ENCODE assay signal across 12 cellular contexts in the genomic region with DNA sequence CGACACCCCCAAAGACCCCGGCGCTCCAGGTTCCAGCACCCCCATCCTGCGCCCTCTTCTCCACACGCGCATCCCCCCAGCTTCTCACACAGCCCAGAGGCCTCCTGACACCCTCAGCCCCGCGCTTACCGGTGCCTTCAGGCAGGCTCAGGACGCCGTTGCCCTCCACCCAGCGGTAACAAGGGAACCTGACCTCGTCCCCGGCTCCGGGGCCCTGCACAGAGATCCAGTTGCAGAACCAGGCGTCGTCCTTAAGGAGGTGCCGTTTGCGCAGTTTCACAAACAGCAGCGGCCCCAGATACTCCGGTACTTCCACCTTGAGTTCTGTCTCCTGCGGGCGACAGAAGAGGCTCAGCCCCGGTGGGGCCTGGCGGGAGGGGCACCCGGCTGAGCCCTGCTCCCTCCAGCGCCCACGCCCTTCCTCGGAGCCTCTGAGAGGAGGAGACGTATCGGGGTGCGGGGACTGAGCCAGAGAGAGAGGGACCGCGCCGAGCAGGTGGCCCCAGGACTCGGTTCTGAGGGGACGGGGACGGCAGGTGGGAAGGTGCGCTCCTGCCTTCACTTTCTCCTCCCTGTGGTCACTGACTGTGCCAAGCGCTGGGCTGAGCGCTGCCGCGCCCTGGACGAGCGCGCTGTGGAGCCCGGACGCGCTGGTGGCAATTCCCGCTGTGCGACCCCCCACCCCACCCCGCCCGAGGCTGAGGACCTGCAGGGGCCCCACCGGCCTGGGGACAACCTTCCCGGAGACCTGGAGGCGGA. TPM values are rescaled to one million over a fixed set of nuclear protein-coding genes. Genes with fewer than 3 reads are reported as not detected.
DNase-seq lines count a peak whose midpoint lies in the region; ATAC-seq, FAIRE-seq and TF ChIP-seq lines count a peak whose summit lies in the region.
"Not testable (repeated sequence)": the region's sequence is repeated elsewhere in the genome, so short reads cannot be mapped to it uniquely, and the experiment has no call there.
"Had no signal": no experiment of that assay in that cellular context is flagged by ENCODE, and none has a peak within 500 bp of the region (broad histone marks: within the 10 kb centered on the region; RNA-seq: fewer than 3 reads in every experiment).

No MANE protein-coding gene starts in this region.

- not testable (repeated sequence) for H3K36me3 Mint-ChIP-seq in activated CD4-positive, alpha-beta T cell treated with anti-CD3 and anti-CD28 coated beads, Interleukin-2, amount 10 ng/mL, durations not matched to agents 7 days and 5 days (ENCODE audit: low read depth)

- peak in 3 of 4 donors; percentile 35 to 46 (median 42) for ATAC-seq in pancreas

- dilution Hi-C loops in mammary epithelial cell (cut with HindIII; ENCODE audit: low sequenced_read_pairs), result not testable (repeated sequence)

- intact Hi-C loops in mammary epithelial cell (cut with micrococcal nuclease); pancreas (cut with DNase I): not testable (repeated sequence)

- POLR2A ChIA-PET in activated CD4-positive, alpha-beta T cell treated with anti-CD3 and anti-CD28 coated beads, Interleukin-2, amount 10 ng/mL, durations not matched to agents 7 days and 5 days (lab: Charles Lee), result not testable (repeated sequence)

- not testable (repeated sequence) for H3K9me3 ChIP-seq in mammary epithelial cell (replicated peaks; ENCODE audit: insufficient read depth, low read length); hepatocyte (ENCODE audit: low read depth); pancreas

- not testable (repeated sequence) for BruUV-seq in mammary epithelial cell (replicated peaks; lab: Mats Ljungman, UMichigan)

- not testable (repeated sequence) for H3K9me3 Mint-ChIP-seq in activated CD4-positive, alpha-beta T cell treated with anti-CD3 and anti-CD28 coated beads, Interleukin-2, amount 10 ng/mL, durations not matched to agents 7 days and 5 days

- DNase-seq in EL, result peak; percentile 37
- DNase-seq in M059J (ENCODE audit: low read depth), result peak; percentile 41
- DNase-seq in OCI-M2 (lab: John Stamatoyannopoulos, UW; ENCODE audit: unreplicated experiment), result peak; percentile 9
- DNase-seq in activated CD4-positive, alpha-beta T cell treated with anti-CD3 and anti-CD28 coated beads, Interleukin-2, amount 10 ng/mL, durations not matched to agents 7 days and 5 days, result peak; percentile 49
- DNase-seq in mammary epithelial cell, result peak; percentile 14
- DNase-seq in hepatocyte (ENCODE audit: low spot score), result peak; percentile 59
- DNase-seq in pancreas, result peak in 1 of 6 donors; percentile 62

- TF ChIP-seq CTCF in mammary epithelial cell (conservative IDR thresholded peaks at IDR 0.05 in 1 of 2, IDR thresholded peaks at IDR 0.05 in 1 of 2; ENCODE audit: extremely low read depth in 1 of 2, insufficient read depth in 1 of 2, low read depth in 1 of 2, low read length in 2 of 2); pancreas (IDR thresholded peaks at IDR 0.05): not testable (repeated sequence)
- peak; percentile 24 for TF ChIP-seq CTCF in hepatocyte (IDR thresholded peaks at IDR 0.05; ENCODE audit: poor library complexity)

- H3K36me3 ChIP-seq in mammary epithelial cell (ENCODE audit: insufficient read depth, low read length); hepatocyte (replicated peaks; ENCODE audit: insufficient read depth, low read depth); pancreas: not testable (repeated sequence)

- H3K4me1 ChIP-seq in mammary epithelial cell (ENCODE audit: insufficient read depth, low read length); pancreas: not testable (repeated sequence)
- peaks cover 14% of the 10 kb centered on the region for H3K4me1 ChIP-seq in hepatocyte (ENCODE audit: insufficient read depth)

- FAIRE-seq in pancreas (lab: Jason Lieb, UNC), result not testable (repeated sequence)

- H3K79me2 ChIP-seq in mammary epithelial cell (ENCODE audit: insufficient read depth, low read length); hepatocyte: not testable (repeated sequence)

- H3K4me3 Mint-ChIP-seq in activated CD4-positive, alpha-beta T cell treated with anti-CD3 and anti-CD28 coated beads, Interleukin-2, amount 10 ng/mL, durations not matched to agents 7 days and 5 days, result peak overlapping the region; percentile 66

- peaks cover 77% of the 10 kb centered on the region for H3K27me3 Mint-ChIP-seq in activated CD4-positive, alpha-beta T cell treated with anti-CD3 and anti-CD28 coated beads, Interleukin-2, amount 10 ng/mL, durations not matched to agents 7 days and 5 days

- not testable (repeated sequence) for H3K9ac ChIP-seq in mammary epithelial cell (ENCODE audit: insufficient read depth, low read length)

- not testable (repeated sequence) for H4K20me1 ChIP-seq in mammary epithelial cell (ENCODE audit: insufficient read depth, low read length); hepatocyte (ENCODE audit: insufficient read depth, poor library complexity, severe bottlenecking)

- H3K4me1 Mint-ChIP-seq in activated CD4-positive, alpha-beta T cell treated with anti-CD3 and anti-CD28 coated beads, Interleukin-2, amount 10 ng/mL, durations not matched to agents 7 days and 5 days, result peaks cover 25% of the 10 kb centered on the region

- H3K27ac ChIP-seq in mammary epithelial cell (ENCODE audit: insufficient read depth, low read depth, low read length); hepatocyte; pancreas: not testable (repeated sequence)

- not testable (repeated sequence) for H3K4me2 ChIP-seq in mammary epithelial cell (ENCODE audit: insufficient read depth, low read depth, low read length)
- H3K4me2 ChIP-seq in hepatocyte, result peak overlapping the region; percentile 56

- WGBS in mammary epithelial cell (ENCODE audit: low coverage, missing lambda C conversion rate), result 17% methylated on average over 18 of the region's 56 CpGs
- 6% methylated on average over 21 of the region's 56 CpGs for WGBS in hepatocyte (ENCODE audit: low lambda C conversion rate, missing lambda C conversion rate)
- WGBS in pancreas, 2 donors, result 4 to 7% methylated on average over 24 to 25 of the region's 56 CpGs

- not testable (repeated sequence) for H2AFZ ChIP-seq in mammary epithelial cell (ENCODE audit: low read depth, low read length); hepatocyte

- peak overlapping the region in 1 of 3 experiments; percentile 20 for H3K4me3 ChIP-seq in mammary epithelial cell (replicated peaks in 1 of 3; ENCODE audit: insufficient read depth in 1 of 3, low read depth in 2 of 3, low read length in 3 of 3)
- H3K4me3 ChIP-seq in hepatocyte, pancreas: not testable (repeated sequence)

- CTCF ChIA-PET in activated CD4-positive, alpha-beta T cell treated with anti-CD3 and anti-CD28 coated beads, Interleukin-2, amount 10 ng/mL, durations not matched to agents 7 days and 5 days (lab: Charles Lee); mammary epithelial cell (lab: Charles Lee; ENCODE audit: low non-redundant PET): not testable (repeated sequence)

- not testable (repeated sequence) for H3K27ac Mint-ChIP-seq in activated CD4-positive, alpha-beta T cell treated with anti-CD3 and anti-CD28 coated beads, Interleukin-2, amount 10 ng/mL, durations not matched to agents 7 days and 5 days

- in situ Hi-C loops in mammary epithelial cell (cut with MboI; ENCODE audit: low sequenced_read_pairs in 2 of 2), result not testable (repeated sequence)

- H3K27me3 ChIP-seq in mammary epithelial cell (ENCODE audit: insufficient read depth, low read length) (peaks cover 19% of the 10 kb centered on the region), hepatocyte (peaks cover 65% of the 10 kb centered on the region), pancreas (peaks cover 0 to 17% (median 0%) of the 10 kb centered on the region in 4 donors)

- not testable (repeated sequence) for H3K9me2 ChIP-seq in hepatocyte (replicated peaks; ENCODE audit: insufficient read depth)

RNA-seq across cellular contexts. Expression of a gene that starts 2.0 kb away (rescaled TPM):
- not detected in 2 replicates for total RNA-seq in M059J (2014; rRNA removed; shearing (Covaris generic))
- total RNA-seq in activated CD4-positive, alpha-beta T cell treated with anti-CD3 and anti-CD28 coated beads, Interleukin-2, amount 10 ng/mL, durations not matched to agents 7 days and 5 days, result under 1 TPM in 1 of 2 experiments, not detected in 1; 0.17 TPM
- total RNA-seq in mammary epithelial cell (not detected), hepatocyte (1.9 and 2.1 TPM in 2 replicates), pancreas (not detected)
- polyA plus RNA-seq in mammary epithelial cell (not detected), hepatocyte (5.5 and 7.5 TPM in 2 replicates), pancreas (1 to 10 TPM in 1 of 2 donors, not detected in 1; 1.1 TPM)
- polyA minus RNA-seq in mammary epithelial cell, result not detected
- total RNA-seq: glomerular endothelial cell; H4; LHCN-M2; natural killer cell treated with Interleukin-12 subunit alpha and Interleukin-12 subunit beta and Interleukin-15 and Interleukin-18, amount 100 ng/mL, for 72 hours; vagina had no signal

RNA-seq across cellular contexts. Expression of a gene that starts 55.2 kb away (rescaled TPM):
- total RNA-seq in M059J (2014; rRNA removed; shearing (Covaris generic)), result not detected in 2 replicates
- not detected for total RNA-seq in activated CD4-positive, alpha-beta T cell treated with anti-CD3 and anti-CD28 coated beads, Interleukin-2, amount 10 ng/mL, durations not matched to agents 7 days and 5 days
- total RNA-seq in mammary epithelial cell (not detected), hepatocyte (41.5 and 56.8 TPM in 2 replicates), pancreas (under 1 TPM in 4 of 6 donors, not detected in 2; 0.09 to 0.59 (median 0.18) TPM)
- polyA plus RNA-seq in mammary epithelial cell (not detected), hepatocyte (106 TPM in 2 replicates), pancreas (under 1 TPM; 0.27 to 0.42 TPM)
- polyA minus RNA-seq in mammary epithelial cell, result not detected
- total RNA-seq: glomerular endothelial cell; LHCN-M2; natural killer cell treated with Interleukin-12 subunit alpha and Interleukin-12 subunit beta and Interleukin-15 and Interleukin-18, amount 100 ng/mL, for 72 hours had no signal

Comparison
In these comparisons a context has a peak if more than half of its experiments do, and no peak if none do; other contexts are left out.
1. RNA of a gene that starts 55.2 kb away (total RNA-seq): 41.5 to 56.8 TPM in hepatocyte; 0.09 to 0.59 TPM in pancreas, not detected in M059J, not detected in activated CD4-positive, alpha-beta T cell treated with anti-CD3 and anti-CD28 coated beads, Interleukin-2, amount 10 ng/mL, durations not matched to agents 7 days and 5 days and not detected in mammary epithelial cell; every median in the first group is over 10 times any median in the second.